In the genomic region with DNA sequence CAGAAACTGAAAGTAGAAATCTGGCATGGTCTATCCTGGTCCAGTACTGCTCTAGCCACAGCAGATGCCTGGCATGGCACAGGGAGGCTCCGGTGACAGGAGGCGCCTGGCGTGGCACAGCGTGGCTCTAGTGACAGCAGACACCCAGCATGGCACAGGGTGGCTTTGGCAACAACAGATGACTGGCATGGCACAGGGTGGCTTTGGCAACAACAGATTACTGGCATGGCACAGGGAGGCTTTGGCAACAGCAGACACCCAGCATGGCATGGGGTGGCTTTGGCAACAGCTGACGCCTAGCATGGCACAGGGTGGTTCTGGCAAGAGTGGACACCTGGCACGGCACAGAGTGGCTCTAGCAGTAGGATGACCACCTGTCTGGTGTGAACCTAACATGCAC, we compare ENCODE assay signal across 17 cellular contexts.
DNase-seq lines count a peak whose midpoint lies in the region; ATAC-seq, FAIRE-seq and TF ChIP-seq lines count a peak whose summit lies in the region.
"Had no signal": no experiment of that assay in that cellular context is flagged by ENCODE, and none has a peak within 500 bp of the region (broad histone marks: within the 10 kb centered on the region; RNA-seq: fewer than 3 reads in every experiment).

No MANE protein-coding gene starts in this region.

- H3K4ac ChIP-seq in trophoblast cell (ENCODE audit: low read depth, low read length) = no peak overlapping the region

- H3K27me3 ChIP-seq in trophoblast cell (ENCODE audit: insufficient read depth, low read length) (no peaks in the 10 kb centered on the region), small intestine (ENCODE audit: control insufficient read depth in 2 of 2, insufficient read depth in 2 of 2, low read length in 2 of 2) (no peaks in the 10 kb centered on the region)

- H3K4me1 ChIP-seq in kidney (ENCODE audit: control insufficient read depth in 1 of 2, insufficient read depth in 1 of 2, low read depth in 1 of 2, low read length in 2 of 2) (no peaks in the 10 kb centered on the region), trophoblast cell (ENCODE audit: control insufficient read depth in 1 of 2, insufficient read depth in 2 of 2, low read length in 2 of 2) (peaks cover 7 to 13% of the 10 kb centered on the region in 2 experiments), small intestine (ENCODE audit: control insufficient read depth in 2 of 2, insufficient read depth in 1 of 2, low read depth in 1 of 2, low read length in 1 of 2) (no peaks in the 10 kb centered on the region)
- H3K4me1 ChIP-seq: Caco-2, HAP-1 had no signal

- intact Hi-C loops in kidney (cut with DNase I) = no loop called here

- H3K18ac ChIP-seq in trophoblast cell (ENCODE audit: low read length) = no peak overlapping the region

- FAIRE-seq in kidney (lab: Jason Lieb, UNC) = no peak
- no peak for FAIRE-seq in small intestine (lab: Jason Lieb, UNC)
- FAIRE-seq: A204.1, D721Med, GM12892, GM18507 had no signal

- H3K79me1 ChIP-seq in trophoblast cell (ENCODE audit: low read length) = peaks cover 2% of the 10 kb centered on the region

- H3K27me3 Mint-ChIP-seq in progenitor cell of endocrine pancreas = no peaks in the 10 kb centered on the region
- H3K27me3 Mint-ChIP-seq: CD4-positive, alpha-beta T cell had no signal

- H2AFZ ChIP-seq in trophoblast cell (ENCODE audit: insufficient read depth, low read length, poor library complexity) = no peak overlapping the region
- H2AFZ ChIP-seq: GM23248 had no signal

- H3K4me3 ChIP-seq in kidney (ENCODE audit: low read length in 2 of 2) (no peak overlapping the region), trophoblast cell (ENCODE audit: low read depth, low read length) (peak overlapping the region; percentile 27), small intestine (ENCODE audit: low read depth in 1 of 2, low read length in 2 of 2) (no peak overlapping the region)
- H3K4me3 ChIP-seq: GM23248, HAP-1 had no signal

- H3K14ac ChIP-seq in trophoblast cell (ENCODE audit: low read length) = no peak overlapping the region

- H3K9me3 ChIP-seq in kidney (ENCODE audit: control insufficient read depth in 1 of 2, low read length in 2 of 2) (no peaks in the 10 kb centered on the region), trophoblast cell (ENCODE audit: insufficient read depth, low read depth, low read length) (peaks cover 2% of the 10 kb centered on the region), small intestine (ENCODE audit: control insufficient read depth, low read depth) (no peaks in the 10 kb centered on the region)
- H3K9me3 ChIP-seq: Caco-2, HAP-1 had no signal

- no CpG with 5 or more reads among the region's 6 CpGs for WGBS in trophoblast cell (ENCODE audit: extremely low coverage, insufficient coverage, insufficient read length)
- 89 to 95% (median 90%) methylated on average over 5 to 6 of the region's 6 CpGs for WGBS in small intestine, 3 donors

- no peaks in the 10 kb centered on the region for H3K9me3 Mint-ChIP-seq in progenitor cell of endocrine pancreas (ENCODE audit: low read depth)
- H3K9me3 Mint-ChIP-seq: CD4-positive, alpha-beta T cell had no signal

- H3K23ac ChIP-seq in trophoblast cell (ENCODE audit: low read length) = no peak overlapping the region

- H2BK5ac ChIP-seq in trophoblast cell (ENCODE audit: low read depth, low read length, poor library complexity) = no peak overlapping the region

- no peak overlapping the region for H3K4me2 ChIP-seq in trophoblast cell (ENCODE audit: low read length)

- H3K36me3 ChIP-seq in kidney (ENCODE audit: control insufficient read depth in 1 of 2, insufficient read depth in 2 of 2, low read length in 2 of 2) (no peaks in the 10 kb centered on the region), trophoblast cell (ENCODE audit: control insufficient read depth in 1 of 2, insufficient read depth in 2 of 2, low read length in 2 of 2) (peaks cover 2 to 6% of the 10 kb centered on the region in 2 experiments), small intestine (ENCODE audit: control insufficient read depth in 2 of 2, insufficient read depth in 2 of 2, low read length in 2 of 2) (no peaks in the 10 kb centered on the region)
- H3K36me3 ChIP-seq: HAP-1 had no signal

- H3K79me2 ChIP-seq in trophoblast cell (ENCODE audit: control insufficient read depth, insufficient read depth, low read length, poor library complexity) = no peaks in the 10 kb centered on the region

- peaks cover 3% of the 10 kb centered on the region for H3K4me1 Mint-ChIP-seq in progenitor cell of endocrine pancreas (ENCODE audit: low read depth)

- no peak overlapping the region for H2BK12ac ChIP-seq in trophoblast cell (ENCODE audit: low read length)

- H3K27ac Mint-ChIP-seq in progenitor cell of endocrine pancreas = no peak overlapping the region
- H3K27ac Mint-ChIP-seq: CD4-positive, alpha-beta T cell had no signal

- no peak overlapping the region for H4K8ac ChIP-seq in trophoblast cell (ENCODE audit: low read depth, low read length)

- H3K27ac ChIP-seq in kidney (ENCODE audit: low read depth in 2 of 2, low read length in 2 of 2) (no peak overlapping the region), trophoblast cell (ENCODE audit: low read depth, low read length) (no peak overlapping the region), small intestine (ENCODE audit: low read depth in 1 of 2, low read length in 1 of 2) (no peak overlapping the region)
- H3K27ac ChIP-seq: GM23248, HL-60 had no signal

- H2AK5ac ChIP-seq in trophoblast cell (ENCODE audit: low read length) = no peak overlapping the region

- no peak overlapping the region for H3K4me3 Mint-ChIP-seq in progenitor cell of endocrine pancreas (ENCODE audit: low read depth)
- H3K4me3 Mint-ChIP-seq: CD4-positive, alpha-beta T cell had no signal

- ATAC-seq in HG03469 (IDR thresholded peaks at IDR 0.05; ENCODE audit: unreplicated experiment) = no peak

- TF ChIP-seq CTCF in kidney (IDR thresholded peaks at IDR 0.05; ENCODE audit: borderline replicate concordance, extremely low read depth, insufficient read depth) = no peak
- no peak for TF ChIP-seq CTCF in progenitor cell of endocrine pancreas (IDR thresholded peaks at IDR 0.05; ENCODE audit: unreplicated experiment)

- no peak overlapping the region for H3K9ac ChIP-seq in kidney (ENCODE audit: low read length in 2 of 2)
- H3K9ac ChIP-seq in trophoblast cell (ENCODE audit: low read length) = no peak overlapping the region
- H3K9ac ChIP-seq: GM23248 had no signal

- DNase-seq in cerebellar cortex (ENCODE audit: low spot score) (peak; percentile 87), kidney (peak; percentile 33), trophoblast cell (no peak), progenitor cell of endocrine pancreas (ENCODE audit: low spot score, unreplicated experiment) (no peak), small intestine (no peak)
- DNase-seq: ACHN; Caco-2; CD4-positive, alpha-beta T cell; GDM1; GM23248 had no signal

- no peak overlapping the region for H2BK120ac ChIP-seq in trophoblast cell (ENCODE audit: insufficient read depth, low read length, poor library complexity)

- H4K91ac ChIP-seq in trophoblast cell (ENCODE audit: low read depth, low read length) = no peak overlapping the region

- H4K12ac ChIP-seq in trophoblast cell (ENCODE audit: low read depth, low read length) = no peak overlapping the region

- no peaks in the 10 kb centered on the region for H3K36me3 Mint-ChIP-seq in progenitor cell of endocrine pancreas (ENCODE audit: insufficient read depth)

Comparison
In these comparisons a context has a peak if more than half of its experiments do, and no peak if none do; other contexts are left out.
1. DNase-seq: peak in cerebellar cortex (single experiment) and kidney (single experiment); none in trophoblast cell (0 of 2), progenitor cell of endocrine pancreas (single experiment) and small intestine (single experiment).